17 cellular contexts compared by ENCODE assay signal in genomic region chr6:20306491-20306890, GRCh38.
"Had no signal": no experiment of that assay in that cellular context is flagged by ENCODE, and none has a peak within 500 bp of the region (broad histone marks: within the 10 kb centered on the region; RNA-seq: fewer than 3 reads in every experiment).

No MANE protein-coding gene starts in this region.

- H3K27ac ChIP-seq: esophagus muscularis mucosa, lower lobe of right lung, thyroid gland had no signal

- H3K36me3 Mint-ChIP-seq: natural killer cell had no signal

- H3K4me1 ChIP-seq: esophagus muscularis mucosa, lower lobe of right lung had no signal

- H3K4me1 Mint-ChIP-seq: natural killer cell had no signal

- H3K36me3 ChIP-seq: esophagus muscularis mucosa, lower lobe of right lung, thyroid gland had no signal

- H3K9me3 ChIP-seq: lower lobe of right lung, thyroid gland had no signal

- H3K27ac Mint-ChIP-seq: activated T-cell treated with anti-CD3 and anti-CD28 coated beads, Interleukin-2, amount 50 U/mL, for 72 hours; natural killer cell; T-helper 1 cell treated with Interleukin-12 subunit alpha and Interleukin-12 subunit beta and Interleukin-4 antibody, amounts not matched to agents 30 μg/mL and 1 μg/mL, for 36 hours had no signal

- H3K4me3 ChIP-seq: esophagus muscularis mucosa, lower lobe of right lung, thyroid gland had no signal

- H3K27me3 ChIP-seq: esophagus muscularis mucosa, thyroid gland had no signal

- H3K4me3 Mint-ChIP-seq: activated T-cell treated with anti-CD3 and anti-CD28 coated beads, Interleukin-2, amount 50 U/mL, for 72 hours; natural killer cell; T-helper 1 cell treated with Interleukin-12 subunit alpha and Interleukin-12 subunit beta and Interleukin-4 antibody, amounts not matched to agents 30 μg/mL and 1 μg/mL, for 36 hours had no signal

- ATAC-seq: activated T-cell treated with anti-CD3 and anti-CD28 coated beads, Interleukin-2, amount 50 U/mL, for 72 hours; lower lobe of right lung; natural killer cell had no signal

- DNase-seq: activated CD4-positive, alpha-beta T cell treated with anti-CD3 and anti-CD28 coated beads for 1 hour; activated CD4-positive, alpha-beta T cell treated with anti-CD3 and anti-CD28 coated beads, Interleukin-2, amount 50 U/mL, for 4 hours; activated effector memory CD4-positive, alpha-beta T cell treated with anti-CD3 and anti-CD28 coated beads, Interleukin-2, amount 50 U/mL, for 16 hours; activated naive CD4-positive, alpha-beta T cell treated with anti-CD3 and anti-CD28 coated beads, Interleukin-2, amount 50 U/mL, for 16 hours; activated T-cell treated with anti-CD3 and anti-CD28 coated beads, Interleukin-2, amount 50 U/mL, for 72 hours; aorta; cerebellar nuclear complex; effector CD4-positive, alpha-beta T cell; left cardiac atrium; lower lobe of right lung; natural killer cell; stimulated activated CD4-positive, alpha-beta T cell treated with anti-CD3 and anti-CD28 coated beads, Interleukin-12 subunit alpha, Interleukin-12 subunit beta, amount 100 ng/mL, for 4 hours; stimulated activated CD4-positive, alpha-beta T cell treated with anti-CD3 and anti-CD28 coated beads, Interleukin-1b, Interleukin-23, amount 100 ng/mL, for 48 hours; stimulated activated naive CD4-positive, alpha-beta T cell treated with Interleukin-2 at 50 U/mL for 16 hours; thyroid gland had no signal
